In the genomic region with DNA sequence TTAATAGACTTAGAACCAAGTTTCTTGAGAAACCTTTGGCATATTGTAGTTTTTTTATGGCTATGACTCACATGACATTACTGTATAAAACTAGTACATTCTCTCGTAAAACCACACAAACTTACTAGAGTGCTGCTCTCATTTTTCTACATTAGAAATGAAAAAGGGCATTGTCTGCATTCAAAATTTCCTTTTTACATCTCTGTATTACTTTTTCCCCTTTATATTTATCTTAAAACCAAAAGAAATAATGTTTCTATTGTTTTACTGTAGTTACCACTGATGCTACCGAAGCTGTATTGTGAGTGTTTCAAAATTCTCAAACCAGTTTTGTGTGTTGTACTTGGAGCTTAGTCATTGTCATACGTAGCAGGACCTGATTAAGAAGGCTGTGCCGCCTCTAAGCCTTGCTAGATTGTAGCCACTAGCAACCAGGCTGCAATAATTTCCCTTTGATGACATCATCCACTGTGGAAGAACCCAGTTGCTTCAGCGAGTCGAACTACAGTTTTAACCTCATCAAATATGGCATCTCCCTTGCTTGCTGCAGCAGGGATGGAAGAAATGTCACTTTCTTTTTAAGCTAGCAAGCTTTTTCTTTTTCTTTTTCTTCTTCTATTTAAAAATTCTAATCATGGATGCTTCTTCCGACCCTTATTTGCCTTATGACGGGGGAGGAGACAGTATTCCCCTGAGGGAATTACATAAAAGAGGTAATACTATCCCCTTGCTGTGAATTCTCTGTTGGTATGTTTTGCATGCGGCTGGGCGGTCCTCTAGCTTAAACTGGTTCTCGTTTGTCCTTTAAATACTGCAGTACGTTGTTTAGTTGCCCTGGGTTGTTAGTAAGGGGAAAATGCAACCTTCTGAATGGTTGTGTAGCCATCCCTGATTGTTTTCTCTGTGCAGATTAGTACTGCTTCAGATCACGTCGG, we compare ENCODE assay signal across 8 cellular contexts. TPM values are rescaled to one million over a fixed set of nuclear protein-coding genes. Genes with fewer than 3 reads are reported as not detected.
DNase-seq lines count a peak whose midpoint lies in the region; ATAC-seq and TF ChIP-seq lines count a peak whose summit lies in the region.

No MANE protein-coding gene starts in this region.

- peak; percentile 96 for ATAC-seq in CD8-positive, alpha-beta T cell
- ATAC-seq in GM19468 (IDR thresholded peaks at IDR 0.05; ENCODE audit: extremely low read depth, unreplicated experiment): peak; percentile 98
- ATAC-seq in mucosa of descending colon: peak; percentile 90

- intact Hi-C loops in CD8-positive, alpha-beta T cell (cut with DNase I, micrococcal nuclease): loop anchor here (1.0 to 2.0 kb wide), 6 partner anchors 8 to 367 kb away; a partner anchor contains a TSS
- intact Hi-C loops in mucosa of descending colon (cut with DNase I, micrococcal nuclease): loop anchor here in 1 of 2 donors (5.0 kb wide), 1 partner anchor 38 kb away; a partner anchor contains a TSS

- H3K27me3 Mint-ChIP-seq in CD8-positive, alpha-beta T cell (ENCODE audit: low read depth): no peaks in the 10 kb centered on the region

- DNase-seq in CD8-positive, alpha-beta T cell: peak; percentile 29 to 85 (median 53)
- DNase-seq in HPDE6-E6E7 (ENCODE audit: extremely low spot score) (peak; percentile 93), NOMO-1 treated with dmso at 0.1 percent for 144 hours (lab: John Stamatoyannopoulos, UW; ENCODE audit: unreplicated experiment) (peak; percentile 76), activated T-cell treated with anti-CD3 and anti-CD28 coated beads for 24 hours (ENCODE audit: low read depth) (peak; percentile 59), epithelial cell of proximal tubule (ENCODE audit: low read depth) (peak; percentile 97), mucosa of descending colon (peak in 1 of 3 donors; percentile 83)
- DNase-seq in stimulated activated CD8-positive, alpha-beta memory T cell treated with anti-CD3 and anti-CD28 coated beads, Interleukin-4, amount 100 ng/mL, for 24 hours (ENCODE audit: low read depth): peak; percentile 36

- H3K4me3 ChIP-seq in CD8-positive, alpha-beta T cell (ENCODE audit: low read depth, low read length): peak overlapping the region; percentile 13
- H3K4me3 ChIP-seq in epithelial cell of proximal tubule (ENCODE audit: low read depth, low read length): peak overlapping the region; percentile 59
- peak overlapping the region; percentile 12 for H3K4me3 ChIP-seq in mucosa of descending colon

- POLR2A ChIA-PET in CD8-positive, alpha-beta T cell (lab: Charles Lee): interaction anchor here (1.0 to 1.5 kb wide), 3 partner anchors 9 to 40 kb away, joined by 3 to 5 read pairs (median 4); a partner anchor contains a TSS

- H3K4me1 Mint-ChIP-seq in CD8-positive, alpha-beta T cell (ENCODE audit: low read depth): peaks cover 45% of the 10 kb centered on the region

- H3K36me3 ChIP-seq in CD8-positive, alpha-beta T cell (ENCODE audit: insufficient read depth, low read length): no peaks in the 10 kb centered on the region
- no peaks in the 10 kb centered on the region for H3K36me3 ChIP-seq in mucosa of descending colon (ENCODE audit: low read depth)

- CTCF ChIA-PET in CD8-positive, alpha-beta T cell (lab: Charles Lee): interaction anchor here (1.0 to 3.6 kb wide), 2 partner anchors 11 to 47 kb away, joined by 3 to 15 read pairs; a partner anchor contains a TSS

- H3K36me3 Mint-ChIP-seq in CD8-positive, alpha-beta T cell: peaks cover 8% of the 10 kb centered on the region

- H3K27ac Mint-ChIP-seq in CD8-positive, alpha-beta T cell: peak overlapping the region; percentile 88

- no peak for TF ChIP-seq CTCF in CD8-positive, alpha-beta T cell (IDR thresholded peaks at IDR 0.05)
- TF ChIP-seq CTCF in epithelial cell of proximal tubule (conservative IDR thresholded peaks at IDR 0.05; ENCODE audit: low read depth, low read length) (no peak), mucosa of descending colon (IDR thresholded peaks at IDR 0.05) (no peak)

- H3K27ac ChIP-seq in CD8-positive, alpha-beta T cell (ENCODE audit: low read depth, low read length): peak overlapping the region; percentile 45

- H3K9me3 Mint-ChIP-seq in CD8-positive, alpha-beta T cell: no peaks in the 10 kb centered on the region

- no peaks in the 10 kb centered on the region for H3K9me3 ChIP-seq in CD8-positive, alpha-beta T cell (ENCODE audit: low read length)
- no peaks in the 10 kb centered on the region for H3K9me3 ChIP-seq in mucosa of descending colon

- H3K4me1 ChIP-seq in CD8-positive, alpha-beta T cell (ENCODE audit: insufficient read depth, low read length): peaks cover 24% of the 10 kb centered on the region
- peaks cover 18% of the 10 kb centered on the region for H3K4me1 ChIP-seq in mucosa of descending colon (ENCODE audit: low read depth)

- no peaks in the 10 kb centered on the region for H3K27me3 ChIP-seq in CD8-positive, alpha-beta T cell (ENCODE audit: insufficient read depth, low read length)

- H3K4me3 Mint-ChIP-seq in CD8-positive, alpha-beta T cell: peak overlapping the region; percentile 80

RNA-seq across cellular contexts. Expression of a gene that starts 39.6 kb away (rescaled TPM):
- total RNA-seq in CD8-positive, alpha-beta T cell: 10 to 100 TPM; 10.2 to 10.9 TPM
- total RNA-seq in epithelial cell of proximal tubule (27.6 and 31.3 TPM in 2 replicates), mucosa of descending colon (100 to 1,000 TPM in 2 of 3 donors, 10 to 100 TPM in 1; 68.2 to 127 (median 125) TPM)

RNA-seq across cellular contexts. Expression of a gene that starts 47.6 kb away (rescaled TPM):
- 10 to 100 TPM; 13.8 to 15.5 TPM for total RNA-seq in CD8-positive, alpha-beta T cell
- total RNA-seq in epithelial cell of proximal tubule: 5.9 and 8.0 TPM in 2 replicates
- total RNA-seq in mucosa of descending colon: 10 to 100 TPM in 2 of 3 donors, 1 to 10 TPM in 1; 8.2 to 16.6 (median 10.8) TPM
